ENCODE assay signal across 16 cellular contexts in genomic region chr11:95916049-95916448, GRCh38.
"Had no signal": no experiment of that assay in that cellular context is flagged by ENCODE, and none has a peak within 500 bp of the region (broad histone marks: within the 10 kb centered on the region; RNA-seq: fewer than 3 reads in every experiment).

No MANE protein-coding gene starts in this region.

- H3K4me1 ChIP-seq: colonic mucosa had no signal

- H3K36me3 ChIP-seq: colonic mucosa, ovary, spleen, vagina had no signal

- DNase-seq: activated CD4-positive, alpha-beta T cell treated with anti-CD3 and anti-CD28 coated beads, Interleukin-2, amount 50 U/mL, for 4 hours; activated CD4-positive, CD25-positive, alpha-beta regulatory T cell treated with anti-CD3 and anti-CD28 coated beads, Interleukin-2, amount 50 U/mL, for 72 hours; activated T-cell treated with anti-CD3 and anti-CD28 coated beads for 4 hours; amygdala; central memory CD4-positive, alpha-beta T cell; colonic mucosa; immature natural killer cell; kidney glomerular epithelial cell; mesendoderm; naive thymus-derived CD8-positive, alpha-beta T cell; ovary; spleen; stimulated activated naive CD4-positive, alpha-beta T cell; trophoblast cell had no signal

- H3K27ac ChIP-seq: colonic mucosa, ovary, vagina had no signal

- H3K27me3 ChIP-seq: colonic mucosa, ovary, spleen, vagina had no signal

- ATAC-seq: naive thymus-derived CD8-positive, alpha-beta T cell; sciatic nerve had no signal

- H3K9me3 ChIP-seq: colonic mucosa, ovary, spleen, vagina had no signal

- H3K4me3 ChIP-seq: colonic mucosa, ovary, spleen, vagina had no signal
